In genomic region chr22:25965331-25965730, GRCh38 we compare ENCODE assay signal across 36 cellular contexts.
"Had no signal": no experiment of that assay in that cellular context is flagged by ENCODE, and none has a peak within 500 bp of the region (broad histone marks: within the 10 kb centered on the region; RNA-seq: fewer than 3 reads in every experiment).

No MANE protein-coding gene starts in this region.

- H3K4me1 ChIP-seq: ascending aorta had no signal

- H3K27ac Mint-ChIP-seq: activated B cell treated with CpG ODN at 0.5 μM for 24 hours; activated CD4-positive, alpha-beta memory T cell treated with anti-CD3 and anti-CD28 coated beads for 36 hours; activated CD4-positive, alpha-beta T cell treated with anti-CD3 and anti-CD28 coated beads, Interleukin-2, amount 10 ng/mL, durations not matched to agents 24 days and 14 days; activated CD8-positive, alpha-beta T cell treated with anti-CD3 and anti-CD28 coated beads for 36 hours; activated naive CD4-positive, alpha-beta T cell treated with anti-CD3 and anti-CD28 coated beads, Interleukin-2, amount 10 ng/mL, durations not matched to agents 7 days and 5 days; activated naive CD4-positive, alpha-beta T cell treated with anti-CD3 and anti-CD28 coated beads, Interleukin-2, amount 50 U/mL, for 24 hours; activated naive CD8-positive, alpha-beta T cell; activated naive CD8-positive, alpha-beta T cell treated with anti-CD3 and anti-CD28 coated beads, Interleukin-2, amount 10 ng/mL, durations not matched to agents 7 days and 5 days; activated naive CD8-positive, alpha-beta T cell treated with anti-CD3 and anti-CD28 coated beads, Interleukin-2, amount 50 U/mL, for 24 hours; activated T-cell treated with anti-CD3 and anti-CD28 coated beads, Interleukin-2, amount 50 U/mL, for 72 hours; activated T-helper 1 cell treated with anti-CD3 and anti-CD28 coated beads, Interleukin-12 subunit alpha, Interleukin-12 subunit beta, Interleukin-2, Interleukin-4 antibody, amounts not matched to agents 30 ng/mL and 10 ng/mL and 1 ng/mL, durations not matched to agents 14 hours and 24 hours and 36 hours; activated T-helper 2 cell treated with anti-CD3 and anti-CD28 coated beads, Interferon-gamma antibody, Interleukin-2, Interleukin-4, amounts not matched to agents 10 μg/mL and 5 μg/mL and 100 μg/mL, durations not matched to agents 14 hours and 24 hours and 36 hours; T-helper 1 cell treated with Interleukin-12 subunit alpha and Interleukin-12 subunit beta and Interleukin-4 antibody, amounts not matched to agents 30 μg/mL and 1 μg/mL, for 36 hours; T-helper 2 cell treated with Interferon-gamma antibody and Interleukin-4, amounts not matched to agents 5 μg/mL and 100 μg/mL, for 36 hours had no signal

- H3K4me3 ChIP-seq: ascending aorta, cardiac muscle cell had no signal

- ATAC-seq: activated CD8-positive, alpha-beta T cell treated with anti-CD3 and anti-CD28 coated beads for 36 hours; activated naive CD8-positive, alpha-beta T cell treated with anti-CD3 and anti-CD28 coated beads, Interleukin-2, amount 50 U/mL, for 24 hours; activated T-cell treated with anti-CD3 and anti-CD28 coated beads, Interleukin-2, amount 50 U/mL, for 4 hours; activated T-cell treated with anti-CD3 and anti-CD28 coated beads, Interleukin-2, amount 50 U/mL, for 72 hours had no signal

- DNase-seq: activated B cell treated with CpG ODN at 0.5 μM for 24 hours; activated CD4-positive, alpha-beta memory T cell treated with anti-CD3 and anti-CD28 coated beads for 36 hours; activated CD4-positive, alpha-beta T cell treated with anti-CD3 and anti-CD28 coated beads for 4 hours; activated CD4-positive, alpha-beta T cell treated with anti-CD3 and anti-CD28 coated beads, Interleukin-2, amount 10 ng/mL, durations not matched to agents 24 days and 14 days; activated CD4-positive, alpha-beta T cell treated with anti-CD3 and anti-CD28 coated beads, Interleukin-2, amount 50 U/mL, for 1 hour; activated CD4-positive, alpha-beta T cell treated with anti-CD3 and anti-CD28 coated beads, Interleukin-2, amount 50 U/mL, for 4 hours; activated CD4-positive, CD25-positive, alpha-beta regulatory T cell treated with anti-CD3 and anti-CD28 coated beads, Interleukin-2, amount 50 U/mL, for 72 hours; activated CD8-positive, alpha-beta memory T cell treated with anti-CD3 and anti-CD28 coated beads, Interleukin-2, amount 50 U/mL, for 4 hours; activated CD8-positive, alpha-beta T cell treated with anti-CD3 and anti-CD28 coated beads for 36 hours; activated effector memory CD4-positive, alpha-beta T cell treated with Interleukin-2 at 50 U/mL for 16 hours; activated gamma-delta T cell; activated naive CD4-positive, alpha-beta T cell treated with anti-CD3 and anti-CD28 coated beads, Interleukin-2, amount 10 ng/mL, durations not matched to agents 7 days and 5 days; activated naive CD4-positive, alpha-beta T cell treated with Interleukin-2 at 50 U/mL for 16 hours; activated naive CD8-positive, alpha-beta T cell treated with anti-CD3 and anti-CD28 coated beads, Interleukin-2, amount 10 ng/mL, durations not matched to agents 7 days and 5 days; activated naive CD8-positive, alpha-beta T cell treated with anti-CD3 and anti-CD28 coated beads, Interleukin-2, amount 50 U/mL, for 24 hours; activated T-cell treated with anti-CD3 and anti-CD28 coated beads for 4 hours; activated T-cell treated with anti-CD3 and anti-CD28 coated beads, Interleukin-2, amount 50 U/mL, for 1 hour; activated T-cell treated with anti-CD3 and anti-CD28 coated beads, Interleukin-2, amount 50 U/mL, for 4 hours; activated T-cell treated with anti-CD3 and anti-CD28 coated beads, Interleukin-2, amount 50 U/mL, for 72 hours; amygdala; anterior cingulate cortex; caudate nucleus; cerebellar nuclear complex; T-helper 2 cell; T-helper 9 cell had no signal

- H3K27me3 ChIP-seq: ascending aorta, cardiac muscle cell had no signal

- H3K36me3 Mint-ChIP-seq: activated naive CD4-positive, alpha-beta T cell treated with anti-CD3 and anti-CD28 coated beads, Interleukin-2, amount 10 ng/mL, durations not matched to agents 7 days and 5 days; activated naive CD4-positive, alpha-beta T cell treated with anti-CD3 and anti-CD28 coated beads, Interleukin-2, amount 50 U/mL, for 24 hours; activated naive CD8-positive, alpha-beta T cell treated with anti-CD3 and anti-CD28 coated beads, Interleukin-2, amount 10 ng/mL, durations not matched to agents 7 days and 5 days had no signal

- H3K27ac ChIP-seq: ascending aorta, cardiac muscle cell, VCaP had no signal

- H3K9me3 ChIP-seq: ascending aorta had no signal

- H3K4me3 Mint-ChIP-seq: activated B cell treated with CpG ODN at 0.5 μM for 24 hours; activated CD4-positive, alpha-beta memory T cell treated with anti-CD3 and anti-CD28 coated beads for 36 hours; activated CD4-positive, alpha-beta T cell treated with anti-CD3 and anti-CD28 coated beads, Interleukin-2, amount 10 ng/mL, durations not matched to agents 24 days and 14 days; activated CD8-positive, alpha-beta T cell treated with anti-CD3 and anti-CD28 coated beads for 36 hours; activated naive CD4-positive, alpha-beta T cell treated with anti-CD3 and anti-CD28 coated beads, Interleukin-2, amount 10 ng/mL, durations not matched to agents 7 days and 5 days; activated naive CD4-positive, alpha-beta T cell treated with anti-CD3 and anti-CD28 coated beads, Interleukin-2, amount 50 U/mL, for 24 hours; activated naive CD8-positive, alpha-beta T cell; activated naive CD8-positive, alpha-beta T cell treated with anti-CD3 and anti-CD28 coated beads, Interleukin-2, amount 10 ng/mL, durations not matched to agents 7 days and 5 days; activated naive CD8-positive, alpha-beta T cell treated with anti-CD3 and anti-CD28 coated beads, Interleukin-2, amount 50 U/mL, for 24 hours; activated T-cell treated with anti-CD3 and anti-CD28 coated beads, Interleukin-2, amount 50 U/mL, for 4 hours; activated T-cell treated with anti-CD3 and anti-CD28 coated beads, Interleukin-2, amount 50 U/mL, for 72 hours; activated T-helper 1 cell treated with anti-CD3 and anti-CD28 coated beads, Interleukin-12 subunit alpha, Interleukin-12 subunit beta, Interleukin-2, Interleukin-4 antibody, amounts not matched to agents 30 ng/mL and 10 ng/mL and 1 ng/mL, durations not matched to agents 14 hours and 24 hours and 36 hours; brain; central memory CD8-positive, alpha-beta T cell; T-helper 1 cell treated with Interleukin-12 subunit alpha and Interleukin-12 subunit beta and Interleukin-4 antibody, amounts not matched to agents 30 μg/mL and 1 μg/mL, for 36 hours; T-helper 2 cell treated with Interferon-gamma antibody and Interleukin-4, amounts not matched to agents 5 μg/mL and 100 μg/mL, for 36 hours had no signal

- H3K27me3 Mint-ChIP-seq: activated CD4-positive, alpha-beta memory T cell treated with anti-CD3 and anti-CD28 coated beads for 36 hours; activated naive CD4-positive, alpha-beta T cell treated with anti-CD3 and anti-CD28 coated beads, Interleukin-2, amount 50 U/mL, for 24 hours; activated naive CD8-positive, alpha-beta T cell had no signal

- H3K9me3 Mint-ChIP-seq: activated naive CD4-positive, alpha-beta T cell treated with anti-CD3 and anti-CD28 coated beads, Interleukin-2, amount 50 U/mL, for 24 hours had no signal

- H3K4me1 Mint-ChIP-seq: activated B cell treated with CpG ODN at 0.5 μM for 24 hours; central memory CD8-positive, alpha-beta T cell had no signal
